8 cellular contexts compared by ENCODE assay signal in genomic region chr12:27709932-27710591, GRCh38. TPM values are rescaled to one million over a fixed set of nuclear protein-coding genes. Genes with fewer than 3 reads are reported as not detected.
A peak's percentile ranks its signal among the peaks of the same experiment; 100 is the strongest.
DNase-seq lines count a peak whose midpoint lies in the region; ATAC-seq and TF ChIP-seq lines count a peak whose summit lies in the region.

No MANE protein-coding gene starts in this region.

- intact Hi-C loops in Right ventricle myocardium inferior (cut with DNase I) (loop anchor here (10.0 kb wide), 3 partner anchors 385 to 695 kb away; partner anchors contain the start of genes CCDC91 and TM7SF3), cardiac septum (cut with DNase I) (no loop called here), stomach (cut with DNase I; ENCODE audit: low total_unique reads) (no loop called here)

- no peak for TF ChIP-seq POLR2A in stomach (IDR thresholded peaks at IDR 0.05)

- TF ChIP-seq EP300 in stomach (IDR thresholded peaks at IDR 0.05) = no peak

- peaks cover 12 to 29% (median 26%) of the 10 kb centered on the region in 4 donors for H3K4me1 ChIP-seq in stomach

- H3K4me3 ChIP-seq in kidney epithelial cell (ENCODE audit: low read depth, low read length) (peak overlapping the region; percentile 99), stomach (peak overlapping the region; percentile 73 to 97 (median 90))

- TF ChIP-seq CTCF in kidney epithelial cell (IDR thresholded peaks at IDR 0.05; ENCODE audit: insufficient read depth, low read length, poor library complexity, severe bottlenecking) (no peak), stomach (IDR thresholded peaks at IDR 0.05) (no peak)

- H3K9me3 ChIP-seq in stomach = no peaks in the 10 kb centered on the region

- ATAC-seq in Right ventricle myocardium inferior = peak; percentile 53
- ATAC-seq in HG02970 (IDR thresholded peaks at IDR 0.05; ENCODE audit: low FRiP score, unreplicated experiment) = peak; percentile 15

- WGBS in stomach, 5 donors = 4 to 18% (median 11%) methylated on average over 24 of the region's 24 CpGs

- no peaks in the 10 kb centered on the region for H3K36me3 ChIP-seq in kidney epithelial cell (ENCODE audit: control insufficient read depth, insufficient read depth, low read length)
- peaks cover 3 to 14% (median 6%) of the 10 kb centered on the region in 4 donors for H3K36me3 ChIP-seq in stomach

- DNase-seq in Right ventricle myocardium inferior (ENCODE audit: missing footprints) = no peak
- no peak for DNase-seq in cardiac septum (ENCODE audit: low spot score)
- peak; percentile 83 for DNase-seq in NCI-H2196 (lab: John Stamatoyannopoulos, UW; ENCODE audit: unreplicated experiment)
- DNase-seq in brain pericyte (ENCODE audit: low read depth, low spot score) = peak; percentile 24
- no peak for DNase-seq in kidney epithelial cell (ENCODE audit: low read depth)
- no peak for DNase-seq in stomach
- no peak for DNase-seq in NCI-H1436 (lab: John Stamatoyannopoulos, UW)

- H3K27me3 ChIP-seq in kidney epithelial cell (ENCODE audit: control insufficient read depth, insufficient read depth, low read length) = no peaks in the 10 kb centered on the region
- H3K27me3 ChIP-seq in stomach = no peaks in the 10 kb centered on the region

- peak overlapping the region; percentile 80 to 90 (median 87) for H3K27ac ChIP-seq in stomach

RNA-seq across cellular contexts. Expression of gene MRPS35, which starts 0.6 kb away (rescaled TPM):
- total RNA-seq in Right ventricle myocardium inferior (56.7 TPM), cardiac septum (51.5 TPM), kidney epithelial cell (65.8 and 93.3 TPM in 2 replicates), stomach (10 to 100 TPM in 3 of 5 donors, 1 to 10 TPM in 2; 9.8 to 71.6 (median 15.6) TPM)
- polyA plus RNA-seq in stomach = 10 to 100 TPM; 28.9 to 61.4 (median 42.8) TPM

RNA-seq across cellular contexts. Expression of gene REP15, which starts 13.8 kb away (rescaled TPM):
- total RNA-seq in Right ventricle myocardium inferior (8.2 TPM), cardiac septum (3.6 TPM), kidney epithelial cell (1.3 and 1.9 TPM in 2 replicates), stomach (10 to 100 TPM in 3 of 5 donors, 1 to 10 TPM in 2; 4.1 to 38.2 (median 11.2) TPM)
- polyA plus RNA-seq in stomach = 100 to 1,000 TPM in 1 of 3 donors, 1 to 10 TPM in 2; 3.0 to 115 (median 9.8) TPM

Comparison
In these comparisons a context has a peak if more than half of its experiments do, and no peak if none do; other contexts are left out.
1. DNase-seq: peak in NCI-H2196 (single experiment) and brain pericyte (single experiment); none in Right ventricle myocardium inferior (single experiment), cardiac septum (single experiment), kidney epithelial cell (single experiment), stomach (single experiment) and NCI-H1436 (single experiment).